26 cellular contexts compared by ENCODE assay signal in the genomic region with DNA sequence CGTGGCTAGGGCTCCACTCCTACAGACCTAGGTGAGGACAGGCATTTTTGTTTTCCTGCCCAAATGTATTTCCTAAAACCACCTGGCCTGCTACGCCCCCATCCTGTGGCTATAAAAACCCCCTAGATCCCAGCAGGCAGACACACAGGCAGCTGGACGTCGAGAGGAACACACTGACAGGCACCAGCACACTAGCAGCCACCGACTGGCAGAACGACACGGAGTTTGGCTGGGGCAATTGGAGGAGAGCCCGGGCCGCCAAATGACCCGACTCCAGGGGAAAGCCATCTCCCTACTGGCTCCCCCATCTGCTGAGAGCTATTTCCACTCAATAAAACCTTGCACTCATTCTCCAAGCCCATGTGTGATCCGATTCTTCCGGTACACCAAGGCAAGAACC.
"Had no signal": no experiment of that assay in that cellular context is flagged by ENCODE, and none has a peak within 500 bp of the region (broad histone marks: within the 10 kb centered on the region; RNA-seq: fewer than 3 reads in every experiment).

No MANE protein-coding gene starts in this region.

- H3K9me3 ChIP-seq: ascending aorta had no signal

- H3K4me1 ChIP-seq: ascending aorta had no signal

- H3K36me3 ChIP-seq: ascending aorta, brain microvascular endothelial cell, heart left ventricle had no signal

- H3K27me3 ChIP-seq: ascending aorta, brain microvascular endothelial cell, dorsolateral prefrontal cortex, heart left ventricle had no signal

- H3K9me3 Mint-ChIP-seq: endodermal cell had no signal

- H3K27ac Mint-ChIP-seq: activated CD8-positive, alpha-beta T cell treated with anti-CD3 and anti-CD28 coated beads for 36 hours; activated naive CD4-positive, alpha-beta T cell treated with anti-CD3 and anti-CD28 coated beads, Interleukin-2, amount 10 ng/mL, durations not matched to agents 7 days and 5 days; activated naive CD4-positive, alpha-beta T cell treated with anti-CD3 and anti-CD28 coated beads, Interleukin-2, amount 50 U/mL, for 72 hours; activated naive CD8-positive, alpha-beta T cell treated with anti-CD3 and anti-CD28 coated beads, Interleukin-2, amount 10 ng/mL, durations not matched to agents 7 days and 5 days; activated T-helper 17 cell treated with anti-CD3 and anti-CD28 coated beads, Interleukin-2, amount 50 U/mL, for 72 hours; dendritic cell treated with granulocyte-macrophage colony-stimulating factor and Interleukin-4, amounts not matched to agents 40 ng/mL and 50 ng/mL, for 4 days; endodermal cell had no signal

- FAIRE-seq: bronchial epithelial cell, frontal cortex had no signal

- H3K36me3 Mint-ChIP-seq: activated naive CD4-positive, alpha-beta T cell treated with anti-CD3 and anti-CD28 coated beads, Interleukin-2, amount 10 ng/mL, durations not matched to agents 7 days and 5 days; activated naive CD4-positive, alpha-beta T cell treated with anti-CD3 and anti-CD28 coated beads, Interleukin-2, amount 50 U/mL, for 72 hours; activated naive CD8-positive, alpha-beta T cell treated with anti-CD3 and anti-CD28 coated beads, Interleukin-2, amount 10 ng/mL, durations not matched to agents 7 days and 5 days had no signal

- H3K4me3 Mint-ChIP-seq: activated CD8-positive, alpha-beta T cell treated with anti-CD3 and anti-CD28 coated beads for 36 hours; activated naive CD4-positive, alpha-beta T cell treated with anti-CD3 and anti-CD28 coated beads, Interleukin-2, amount 10 ng/mL, durations not matched to agents 7 days and 5 days; activated naive CD8-positive, alpha-beta T cell treated with anti-CD3 and anti-CD28 coated beads, Interleukin-2, amount 10 ng/mL, durations not matched to agents 7 days and 5 days; activated T-cell treated with anti-CD3 and anti-CD28 coated beads, Interleukin-2, amount 50 U/mL, for 4 hours; activated T-helper 17 cell treated with anti-CD3 and anti-CD28 coated beads, Interleukin-2, amount 50 U/mL, for 72 hours; central memory CD8-positive, alpha-beta T cell; dendritic cell treated with granulocyte-macrophage colony-stimulating factor and Interleukin-4, amounts not matched to agents 40 ng/mL and 50 ng/mL, for 4 days; endodermal cell had no signal

- H3K4me3 ChIP-seq: ascending aorta, coronary artery, dorsolateral prefrontal cortex, heart left ventricle had no signal

- ATAC-seq: activated CD8-positive, alpha-beta T cell treated with anti-CD3 and anti-CD28 coated beads for 36 hours; activated naive CD4-positive, alpha-beta T cell treated with anti-CD3 and anti-CD28 coated beads, Interleukin-2, amount 50 U/mL, for 72 hours; activated T-cell treated with anti-CD3 and anti-CD28 coated beads, Interleukin-2, amount 50 U/mL, for 4 hours; activated T-helper 17 cell treated with anti-CD3 and anti-CD28 coated beads, Interleukin-2, amount 50 U/mL, for 72 hours; esophagus mucosa; heart left ventricle had no signal

- H3K27ac ChIP-seq: ascending aorta, brain microvascular endothelial cell, coronary artery, dorsolateral prefrontal cortex, heart left ventricle had no signal

- H3K27me3 Mint-ChIP-seq: activated CD8-positive, alpha-beta T cell treated with anti-CD3 and anti-CD28 coated beads for 36 hours; activated naive CD4-positive, alpha-beta T cell treated with anti-CD3 and anti-CD28 coated beads, Interleukin-2, amount 10 ng/mL, durations not matched to agents 7 days and 5 days; activated naive CD8-positive, alpha-beta T cell treated with anti-CD3 and anti-CD28 coated beads, Interleukin-2, amount 10 ng/mL, durations not matched to agents 7 days and 5 days; activated T-helper 17 cell treated with anti-CD3 and anti-CD28 coated beads, Interleukin-2, amount 50 U/mL, for 72 hours; central memory CD8-positive, alpha-beta T cell; dendritic cell treated with granulocyte-macrophage colony-stimulating factor and Interleukin-4, amounts not matched to agents 40 ng/mL and 50 ng/mL, for 4 days had no signal

- H3K4me1 Mint-ChIP-seq: activated naive CD4-positive, alpha-beta T cell treated with anti-CD3 and anti-CD28 coated beads, Interleukin-2, amount 10 ng/mL, durations not matched to agents 7 days and 5 days; activated naive CD8-positive, alpha-beta T cell treated with anti-CD3 and anti-CD28 coated beads, Interleukin-2, amount 10 ng/mL, durations not matched to agents 7 days and 5 days; activated T-helper 17 cell treated with anti-CD3 and anti-CD28 coated beads, Interleukin-2, amount 50 U/mL, for 72 hours; central memory CD8-positive, alpha-beta T cell; endodermal cell had no signal

- DNase-seq: activated CD4-positive, alpha-beta T cell treated with anti-CD3 and anti-CD28 coated beads for 1 hour; activated CD4-positive, alpha-beta T cell treated with anti-CD3 and anti-CD28 coated beads for 48 hours; activated CD4-positive, alpha-beta T cell treated with anti-CD3 and anti-CD28 coated beads, Interleukin-2, amount 50 U/mL, for 1 hour; activated CD4-positive, alpha-beta T cell treated with anti-CD3 and anti-CD28 coated beads, Interleukin-2, amount 50 U/mL, for 48 hours; activated CD8-positive, alpha-beta memory T cell treated with anti-CD3 and anti-CD28 coated beads for 24 hours; activated CD8-positive, alpha-beta T cell treated with anti-CD3 and anti-CD28 coated beads for 36 hours; activated effector memory CD4-positive, alpha-beta T cell treated with anti-CD3 and anti-CD28 coated beads, Interleukin-2, amount 50 U/mL, for 16 hours; activated naive CD4-positive, alpha-beta T cell treated with anti-CD3 and anti-CD28 coated beads, Interleukin-2, amount 10 ng/mL, durations not matched to agents 7 days and 5 days; activated naive CD8-positive, alpha-beta T cell treated with anti-CD3 and anti-CD28 coated beads, Interleukin-2, amount 10 ng/mL, durations not matched to agents 7 days and 5 days; activated T-cell treated with anti-CD3 and anti-CD28 coated beads, Interleukin-2, amount 50 U/mL, for 4 hours; brain microvascular endothelial cell; dorsolateral prefrontal cortex; effector memory CD4-positive, alpha-beta T cell; endodermal cell; foreskin fibroblast; heart left ventricle; T-helper 2 cell had no signal
